Comparison of ENCODE assay signal across 8 cellular contexts in genomic region chr10:95758351-95759025, GRCh38. TPM values are rescaled to one million over a fixed set of nuclear protein-coding genes. Genes with fewer than 3 reads are reported as not detected.
A peak's percentile ranks its signal among the peaks of the same experiment; 100 is the strongest.
DNase-seq lines count a peak whose midpoint lies in the region; ATAC-seq and TF ChIP-seq lines count a peak whose summit lies in the region.

No MANE protein-coding gene starts in this region.

- H3K79me2 ChIP-seq in hepatocyte, result no peaks in the 10 kb centered on the region

- peak; percentile 2 for DNase-seq in M059J (ENCODE audit: low read depth)
- DNase-seq in left lung, result no peak
- DNase-seq in hepatocyte (ENCODE audit: low spot score), result no peak
- no peak for DNase-seq in activated gamma-delta T cell (lab: John Stamatoyannopoulos, UW)
- no peak for DNase-seq in NCI-H1436 (lab: John Stamatoyannopoulos, UW)
- no peak for DNase-seq in putamen (ENCODE audit: low spot score)

- peak; percentile 42 for ATAC-seq in GM18502 (IDR thresholded peaks at IDR 0.05; ENCODE audit: poor library complexity, unreplicated experiment)
- peak; percentile 51 for ATAC-seq in GM21529 (IDR thresholded peaks at IDR 0.05; ENCODE audit: unreplicated experiment)
- no peak for ATAC-seq in left lung

- TF ChIP-seq CTCF in left lung (IDR thresholded peaks at IDR 0.05) (no peak), hepatocyte (IDR thresholded peaks at IDR 0.05; ENCODE audit: poor library complexity) (no peak)

- H3K27me3 ChIP-seq in left lung (no peaks in the 10 kb centered on the region), hepatocyte (peaks cover 10% of the 10 kb centered on the region)

- no peaks in the 10 kb centered on the region for H3K9me3 ChIP-seq in left lung
- no peaks in the 10 kb centered on the region for H3K9me3 ChIP-seq in hepatocyte (ENCODE audit: low read depth)

- intact Hi-C loops in left lung (cut with DNase I), result no loop called here

- no peaks in the 10 kb centered on the region for H3K36me3 ChIP-seq in left lung
- H3K36me3 ChIP-seq in hepatocyte (replicated peaks; ENCODE audit: insufficient read depth, low read depth), result no peaks in the 10 kb centered on the region

- H3K4me1 ChIP-seq in left lung (peaks cover 0 to 58% of the 10 kb centered on the region in 2 donors), hepatocyte (ENCODE audit: insufficient read depth) (no peaks in the 10 kb centered on the region)

- H3K4me3 ChIP-seq in left lung, result no peak overlapping the region
- H3K4me3 ChIP-seq in hepatocyte, result no peak overlapping the region

- no peaks in the 10 kb centered on the region for H3K9me2 ChIP-seq in hepatocyte (replicated peaks; ENCODE audit: insufficient read depth)

- no peak overlapping the region for H3K4me2 ChIP-seq in hepatocyte

- no peak overlapping the region for H2AFZ ChIP-seq in hepatocyte

- WGBS in hepatocyte (ENCODE audit: low lambda C conversion rate, missing lambda C conversion rate), result 85% methylated on average over 2 of the region's 2 CpGs

- H4K20me1 ChIP-seq in hepatocyte (ENCODE audit: insufficient read depth, poor library complexity, severe bottlenecking), result no peaks in the 10 kb centered on the region

- H3K27ac ChIP-seq in left lung, result peak overlapping the region; percentile 44 to 91
- no peak overlapping the region for H3K27ac ChIP-seq in hepatocyte

RNA-seq across cellular contexts. Expression of gene ENTPD1, which starts 2.5 kb away (rescaled TPM):
- total RNA-seq in M059J (2014; rRNA removed; shearing (Covaris generic)), result 0.02 TPM in 1 of 2 replicates, not detected in the other
- total RNA-seq in left lung, result 10 to 100 TPM; 31.4 to 37.6 TPM
- total RNA-seq in hepatocyte, result 6.2 and 8.9 TPM in 2 replicates
- 1.5 and 4.1 TPM in 2 replicates for polyA plus RNA-seq in hepatocyte
